ENCODE assay signal across 23 cellular contexts in the genomic region with DNA sequence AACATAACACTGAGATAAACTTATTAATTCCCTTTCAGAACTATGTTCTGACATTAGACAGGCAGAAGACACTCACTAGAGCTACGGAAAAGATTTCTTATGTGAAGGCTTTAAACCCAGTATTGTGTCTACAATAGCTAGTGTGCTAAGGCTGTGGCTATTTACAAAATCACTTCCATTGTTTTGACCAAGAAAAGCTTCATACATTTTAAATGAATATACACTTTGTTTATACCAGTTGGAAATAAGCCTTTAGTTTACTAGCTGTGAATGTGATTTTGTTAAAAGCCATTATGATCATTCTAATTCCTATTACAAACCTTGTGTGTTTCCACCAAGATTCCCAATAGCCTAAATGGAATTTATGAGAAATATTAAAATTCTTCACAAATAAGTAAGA.
DNase-seq lines count a peak whose midpoint lies in the region; FAIRE-seq and TF ChIP-seq lines count a peak whose summit lies in the region.
"Had no signal": no experiment of that assay in that cellular context is flagged by ENCODE, and none has a peak within 500 bp of the region (broad histone marks: within the 10 kb centered on the region; RNA-seq: fewer than 3 reads in every experiment).

No MANE protein-coding gene starts in this region.

- H3K4me3 ChIP-seq in dorsolateral prefrontal cortex (peak overlapping the region in 16 of 59 donors; percentile 1 to 30 (median 13)), left ventricle myocardium inferior (no peak overlapping the region)
- H3K4me3 ChIP-seq: GM23248 had no signal

- FAIRE-seq in H54 (lab: Jason Lieb, UNC) = peak; percentile 80
- FAIRE-seq: GM12891 had no signal

- TF ChIP-seq CTCF in dorsolateral prefrontal cortex (IDR thresholded peaks at IDR 0.05 in 54 of 56, conservative IDR thresholded peaks at IDR 0.05 in 2 of 56; ENCODE audit: low read depth in 1 of 56, partially characterized antibody in 56 of 56) = peak in 3 of 56 donors; percentile 11 to 17 (median 13)
- TF ChIP-seq CTCF in left ventricle myocardium inferior (IDR thresholded peaks at IDR 0.05; ENCODE audit: borderline replicate concordance) = no peak

- intact Hi-C loops in dorsolateral prefrontal cortex (cut with DNase I) (loop anchor here in 1 of 2 donors (5.0 kb wide), 1 partner anchor 131 kb away; no protein-coding TSS in a partner anchor), left ventricle myocardium inferior (cut with micrococcal nuclease) (no loop called here)

- peak overlapping the region; percentile 11 to 97 (median 90) for H3K27ac ChIP-seq in dorsolateral prefrontal cortex
- peak overlapping the region; percentile 84 for H3K27ac ChIP-seq in temporal lobe (ENCODE audit: low read depth, low read length)
- no peak overlapping the region for H3K27ac ChIP-seq in left ventricle myocardium inferior (replicated peaks)
- H3K27ac ChIP-seq: GM23248, RWPE1 had no signal

- peaks cover 10% of the 10 kb centered on the region for H3K36me3 ChIP-seq in left ventricle myocardium inferior

- no peaks in the 10 kb centered on the region for H3K9me3 ChIP-seq in left ventricle myocardium inferior (replicated peaks)

- no peak for TF ChIP-seq POLR2A in H54 (IDR thresholded peaks at IDR 0.05; ENCODE audit: low read depth, low read length)

- no peak for DNase-seq in H54 (ENCODE audit: insufficient read length, low spot score)
- DNase-seq in dorsolateral prefrontal cortex = no peak
- DNase-seq in medulla oblongata (ENCODE audit: extremely low spot score) = peak; percentile 78
- DNase-seq in activated T-cell treated with anti-CD3 and anti-CD28 coated beads for 4 hours = no peak
- no peak for DNase-seq in left ventricle myocardium inferior
- DNase-seq in stimulated activated naive CD4-positive, alpha-beta T cell treated with Interleukin-2 at 50 U/mL for 16 hours (lab: John Stamatoyannopoulos, UW) = no peak
- DNase-seq: AML-193; C1 segment of cervical spinal cord; CD4-positive, alpha-beta memory T cell; COR-L47; GDM1; GM23248; H9; NCI-H1048; NCI-H1417 treated with DMSO at 0.1 percent for 48 hours; NCI-H1694 treated with DMSO at 0.1 percent for 48 hours; NCI-H2081; NCI-H2227 treated with DMSO at 0.1 percent for 48 hours; NCI-H526 treated with DMSO at 0.1 percent for 48 hours; SIG-M5 had no signal

- H3K27me3 ChIP-seq in dorsolateral prefrontal cortex (no peaks in the 10 kb centered on the region), left ventricle myocardium inferior (ENCODE audit: low read depth) (no peaks in the 10 kb centered on the region)

- no peaks in the 10 kb centered on the region for H3K4me1 ChIP-seq in left ventricle myocardium inferior
